In the genomic region with DNA sequence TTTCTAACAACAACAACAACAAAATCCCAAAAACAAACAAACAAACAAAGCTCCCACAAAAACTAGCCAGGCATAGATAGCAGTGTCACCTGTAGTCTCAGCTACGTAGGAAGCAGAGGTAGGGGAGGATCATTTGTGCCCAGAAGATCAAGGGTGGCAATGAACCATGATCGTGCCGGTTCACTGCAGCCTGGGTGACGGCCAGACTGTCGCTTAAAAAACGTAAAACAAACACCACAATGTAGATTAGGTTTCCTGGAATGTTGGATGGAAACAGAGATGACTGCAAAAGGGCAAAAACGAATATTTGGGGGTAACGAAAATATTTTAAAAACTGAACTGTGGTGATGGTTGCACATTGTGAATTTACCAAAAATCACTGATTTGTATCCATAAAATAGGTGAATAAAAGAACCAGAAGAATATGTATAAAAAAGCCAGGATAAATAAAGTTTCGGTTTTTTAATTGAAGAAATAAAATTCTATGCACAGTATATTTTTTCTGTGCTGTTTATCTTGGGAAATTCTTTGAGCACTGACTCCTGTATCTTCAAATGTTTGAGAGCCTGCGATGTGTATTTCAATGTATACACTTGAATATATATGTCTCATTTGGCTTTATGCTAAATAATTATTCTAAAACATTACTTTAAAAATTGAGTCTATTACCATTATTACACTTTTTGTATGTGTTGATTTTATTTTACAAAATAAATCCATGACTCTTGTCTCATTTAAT, we compare ENCODE assay signal across 15 cellular contexts.
"Had no signal": no experiment of that assay in that cellular context is flagged by ENCODE, and none has a peak within 500 bp of the region (broad histone marks: within the 10 kb centered on the region; RNA-seq: fewer than 3 reads in every experiment).

No MANE protein-coding gene starts in this region.

- H3K4me3 ChIP-seq: adrenal gland, psoas muscle, sigmoid colon, upper lobe of right lung had no signal

- H3K4me1 ChIP-seq: adrenal gland, psoas muscle, sigmoid colon, upper lobe of right lung had no signal

- H3K27ac ChIP-seq: adrenal gland, psoas muscle, sigmoid colon, upper lobe of right lung had no signal

- ATAC-seq: effector memory CD8-positive, alpha-beta T cell; left ventricle myocardium superior; psoas muscle; stimulated activated naive CD8-positive, alpha-beta T cell treated with anti-CD3 and anti-CD28 coated beads, Interleukin-15, Interleukin-2, amounts not matched to agents 100 U/mL and 50 U/mL, for 24 hours; T-helper 17 cell; upper lobe of right lung had no signal

- H3K36me3 ChIP-seq: adrenal gland, sigmoid colon, upper lobe of right lung had no signal

- DNase-seq: activated CD4-positive, CD25-positive, alpha-beta regulatory T cell; activated naive CD4-positive, alpha-beta T cell treated with anti-CD3 and anti-CD28 coated beads, Interleukin-2, amount 50 U/mL, for 16 hours; adrenal gland; caudate nucleus; cortex of kidney; effector memory CD8-positive, alpha-beta T cell; islet precursor cell; left ventricle myocardium superior; mesendoderm; psoas muscle; sigmoid colon; stimulated activated CD8-positive, alpha-beta memory T cell treated with anti-CD3 and anti-CD28 coated beads, Interleukin-4, amount 100 ng/mL, for 48 hours; stimulated activated naive CD8-positive, alpha-beta T cell treated with anti-CD3 and anti-CD28 coated beads, Interleukin-15, Interleukin-2, amounts not matched to agents 100 U/mL and 50 U/mL, for 24 hours; T-helper 17 cell; upper lobe of right lung had no signal

- H3K9me3 ChIP-seq: adrenal gland, sigmoid colon, upper lobe of right lung had no signal

- H3K27me3 ChIP-seq: adrenal gland, sigmoid colon, upper lobe of right lung had no signal
